ENCODE assay signal across 8 cellular contexts in the genomic region with DNA sequence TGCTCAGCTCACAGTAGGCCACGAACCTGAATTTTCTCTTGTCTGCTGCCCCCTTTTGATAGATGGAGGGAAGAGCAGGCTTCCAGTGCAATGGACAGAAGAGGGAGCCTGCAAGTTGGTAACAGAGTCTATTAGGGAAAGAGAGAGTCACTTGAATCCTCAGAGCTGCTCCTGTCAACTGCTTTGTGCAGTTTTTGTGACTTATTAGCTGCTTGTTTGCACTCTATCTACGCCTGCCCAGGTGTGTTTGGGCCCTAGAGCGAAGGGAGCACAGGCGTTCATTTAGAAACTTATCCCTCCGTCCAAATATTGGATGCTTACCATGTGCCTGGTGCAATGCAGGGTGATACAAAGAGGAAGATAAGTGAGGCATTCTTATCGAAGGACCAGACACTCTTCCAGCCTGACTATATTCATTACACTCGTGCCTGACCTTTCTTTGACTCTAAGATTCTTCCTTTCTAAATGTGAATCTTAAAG. TPM values are rescaled to one million over a fixed set of nuclear protein-coding genes. Genes with fewer than 3 reads are reported as not detected.
DNase-seq lines count a peak whose midpoint lies in the region; ATAC-seq and TF ChIP-seq lines count a peak whose summit lies in the region.

No MANE protein-coding gene starts in this region.

- TF ChIP-seq EP300 in upper lobe of left lung (IDR thresholded peaks at IDR 0.05), result no peak

- peaks cover 34% of the 10 kb centered on the region for H3K4me1 ChIP-seq in KMS-11 (ENCODE audit: low read depth, poor library complexity, severe bottlenecking)
- peaks cover 13% of the 10 kb centered on the region for H3K4me1 ChIP-seq in PC-9 (replicated peaks; ENCODE audit: insufficient read depth)
- peaks cover 0 to 12% (median 0%) of the 10 kb centered on the region in 4 donors for H3K4me1 ChIP-seq in upper lobe of left lung

- POLR2A ChIA-PET in PC-9 (lab: Charles Lee; ENCODE audit: unreplicated experiment), result interaction anchor here (0.6 kb wide), 1 partner anchor 106 kb away, joined by 3 read pairs; no protein-coding TSS in a partner anchor

- no peaks in the 10 kb centered on the region for H3K36me3 ChIP-seq in KMS-11 (ENCODE audit: insufficient read depth)
- H3K36me3 ChIP-seq in PC-9 (ENCODE audit: low read depth), result no peaks in the 10 kb centered on the region
- no peaks in the 10 kb centered on the region for H3K36me3 ChIP-seq in upper lobe of left lung

- no peaks in the 10 kb centered on the region for H3K9me2 ChIP-seq in PC-9 (ENCODE audit: insufficient read depth)

- H3K27me3 ChIP-seq in KMS-11 (ENCODE audit: insufficient read depth, low read depth) (no peaks in the 10 kb centered on the region), PC-9 (ENCODE audit: insufficient read depth, low read depth) (no peaks in the 10 kb centered on the region), upper lobe of left lung (no peaks in the 10 kb centered on the region)

- ATAC-seq in GM21717 (IDR thresholded peaks at IDR 0.05; ENCODE audit: unreplicated experiment), result peak; percentile 93
- peak; percentile 85 to 92 for ATAC-seq in upper lobe of left lung (ENCODE audit: low FRiP score in 2 of 2)

- BruUV-seq in PC-9 (replicated peaks; lab: Mats Ljungman, UMichigan), result no TSS peak

- H3K4me2 ChIP-seq in KMS-11 (peak overlapping the region; percentile 79; the same call in 1 of the 2 replicates), PC-9 (peak overlapping the region; percentile 21; the same call in 1 of the 2 replicates)

- CTCF ChIA-PET in PC-9 (lab: Charles Lee), result interaction anchor here (0.6 to 2.6 kb wide), 10 partner anchors 23 to 140 kb away, joined by 3 to 19 read pairs (median 3); no protein-coding TSS in a partner anchor

- H3K9me3 ChIP-seq in PC-9 (ENCODE audit: insufficient read depth, low read depth), result no peaks in the 10 kb centered on the region
- H3K9me3 ChIP-seq in upper lobe of left lung, result no peaks in the 10 kb centered on the region

- TF ChIP-seq CTCF in KMS-11 (conservative IDR thresholded peaks at IDR 0.05; ENCODE audit: low read depth, low read length) (peak; percentile 83), PC-9 (conservative IDR thresholded peaks at IDR 0.05) (peak; percentile 95), fibroblast of pulmonary artery (IDR thresholded peaks at IDR 0.05; ENCODE audit: low read length, missing control alignments) (peak; percentile 97), upper lobe of left lung (IDR thresholded peaks at IDR 0.05) (peak; percentile 65 to 77 (median 74))

- TF ChIP-seq POLR2A in upper lobe of left lung (IDR thresholded peaks at IDR 0.05), result no peak

- H3K79me2 ChIP-seq in KMS-11 (ENCODE audit: insufficient read depth, low read depth) (no peaks in the 10 kb centered on the region), PC-9 (ENCODE audit: low read depth) (no peaks in the 10 kb centered on the region)

- H3F3A ChIP-seq in PC-9 (ENCODE audit: insufficient read depth, low read depth), result 0 out of 2 replicates have a peak, but pooled peaks cover 4% of the 10 kb centered on the region

- intact Hi-C loops in PC-9 (cut with micrococcal nuclease; ENCODE audit: unreplicated experiment), result loop anchor here (1.0 to 2.0 kb wide), 3 partner anchors 33 to 140 kb away; no protein-coding TSS in a partner anchor

- no peak overlapping the region for H3K9ac ChIP-seq in KMS-11

- H2AFZ ChIP-seq in KMS-11 (ENCODE audit: low read depth) (no peak overlapping the region), PC-9 (peak overlapping the region; percentile 45; the same call in 1 of the 2 replicates)

- H3K4me3 ChIP-seq in KMS-11 (IDR thresholded peaks at IDR 0.05; ENCODE audit: insufficient read depth, low read depth, low read length), result no peak overlapping the region
- H3K4me3 ChIP-seq in PC-9, result no peak overlapping the region
- no peak overlapping the region for H3K4me3 ChIP-seq in fibroblast of pulmonary artery (replicated peaks; ENCODE audit: low read depth, low read length)
- H3K4me3 ChIP-seq in upper lobe of left lung, result no peak overlapping the region

- H3K27ac ChIP-seq in KMS-11, result peak overlapping the region; percentile 56; the same call in 1 of the 2 replicates
- H3K27ac ChIP-seq in PC-9, result no peak overlapping the region
- no peak overlapping the region for H3K27ac ChIP-seq in upper lobe of left lung

- DNase-seq in EH (ENCODE audit: low read depth), result peak; percentile 78
- DNase-seq in PC-9, result peak; percentile 62 to 77
- peak; percentile 65 to 67 for DNase-seq in activated T-cell treated with anti-CD3 and anti-CD28 coated beads, Interleukin-2, amount 50 U/mL, for 48 hours
- DNase-seq in fibroblast of pulmonary artery (ENCODE audit: low read depth), result peak; percentile 86
- DNase-seq in nucleus accumbens (lab: John Stamatoyannopoulos, UW), result peak in 52 of 56 donors; percentile 16 to 89 (median 70)
- peak in 1 of 2 donors; percentile 46 for DNase-seq in upper lobe of left lung

- no peaks in the 10 kb centered on the region for H4K20me1 ChIP-seq in KMS-11 (ENCODE audit: insufficient read depth)
- no peaks in the 10 kb centered on the region for H4K20me1 ChIP-seq in PC-9 (ENCODE audit: insufficient read depth)

- 15 to 27% methylated on average over 7 of the region's 7 CpGs for WGBS in upper lobe of left lung, 2 donors

RNA-seq across cellular contexts. Expression of a gene that starts 11.6 kb away (rescaled TPM):
- total RNA-seq in PC-9 (2021) (4.2 and 7.2 TPM in 2 replicates), upper lobe of left lung (1 to 10 TPM; 2.0 to 5.2 (median 2.6) TPM)
